1 cellular context compared by ENCODE assay signal in the genomic region with DNA sequence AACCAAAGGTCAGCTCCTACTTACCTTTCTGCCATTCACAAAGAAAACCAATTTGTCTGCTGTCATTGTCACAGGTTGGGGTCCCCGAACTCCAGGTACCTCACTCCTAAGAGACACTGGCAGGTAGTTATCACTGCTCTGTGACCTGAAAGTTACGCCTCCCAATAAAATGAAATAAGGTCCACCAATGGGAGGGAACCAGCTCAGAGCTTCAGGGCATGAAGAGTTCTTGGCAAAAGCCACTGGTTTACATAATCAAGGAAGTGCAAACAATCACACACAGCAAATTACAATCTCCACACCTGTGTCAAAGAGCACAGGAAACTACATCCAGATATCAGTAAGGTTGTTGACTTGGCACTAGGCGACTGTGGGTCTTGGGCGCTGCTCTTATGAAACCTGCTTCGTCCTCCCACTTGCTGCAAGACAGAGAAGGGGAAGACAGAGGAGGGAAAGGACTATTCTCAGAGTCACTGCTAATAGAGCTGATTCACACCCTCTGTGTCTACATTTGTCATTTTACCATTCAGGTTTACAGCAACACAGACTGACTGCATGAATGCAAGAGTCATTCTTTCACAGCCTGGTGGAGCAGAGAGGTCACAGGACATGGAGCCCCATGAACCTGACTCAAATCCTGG.
TF ChIP-seq lines count a peak whose summit lies in the region.

Gene XDH (minus strand): TSS at position 142 of the 641 bp plus-strand sequence. CDS start 76 bp downstream, at position 66.

TF ChIP-seq in GM23338, 12 proteins besides CTCF, POLR2A, EP300 and RAD21:
- TF ChIP-seq REST (IDR thresholded peaks at IDR 0.05; ENCODE audit: unreplicated experiment) = no peak
- no peak for TF ChIP-seq POLR2AphosphoS5 (IDR thresholded peaks at IDR 0.05; ENCODE audit: low read depth)
- TF ChIP-seq ZNF331 (CRISPR knock-in tag; IDR thresholded peaks at IDR 0.05; ENCODE audit: low read depth) = no peak
- TF ChIP-seq EZH2 (IDR thresholded peaks at IDR 0.05; ENCODE audit: low read depth, unreplicated experiment) = no peak
- no peak for TF ChIP-seq ETS1 (IDR thresholded peaks at IDR 0.05)
- TF ChIP-seq NANOG (IDR thresholded peaks at IDR 0.05; ENCODE audit: borderline replicate concordance) = no peak
- no peak for TF ChIP-seq STAT1 (IDR thresholded peaks at IDR 0.05; ENCODE audit: unreplicated experiment)
- no peak for TF ChIP-seq ZNF114 (CRISPR knock-in tag; IDR thresholded peaks at IDR 0.05)
- TF ChIP-seq, protein P1, sequence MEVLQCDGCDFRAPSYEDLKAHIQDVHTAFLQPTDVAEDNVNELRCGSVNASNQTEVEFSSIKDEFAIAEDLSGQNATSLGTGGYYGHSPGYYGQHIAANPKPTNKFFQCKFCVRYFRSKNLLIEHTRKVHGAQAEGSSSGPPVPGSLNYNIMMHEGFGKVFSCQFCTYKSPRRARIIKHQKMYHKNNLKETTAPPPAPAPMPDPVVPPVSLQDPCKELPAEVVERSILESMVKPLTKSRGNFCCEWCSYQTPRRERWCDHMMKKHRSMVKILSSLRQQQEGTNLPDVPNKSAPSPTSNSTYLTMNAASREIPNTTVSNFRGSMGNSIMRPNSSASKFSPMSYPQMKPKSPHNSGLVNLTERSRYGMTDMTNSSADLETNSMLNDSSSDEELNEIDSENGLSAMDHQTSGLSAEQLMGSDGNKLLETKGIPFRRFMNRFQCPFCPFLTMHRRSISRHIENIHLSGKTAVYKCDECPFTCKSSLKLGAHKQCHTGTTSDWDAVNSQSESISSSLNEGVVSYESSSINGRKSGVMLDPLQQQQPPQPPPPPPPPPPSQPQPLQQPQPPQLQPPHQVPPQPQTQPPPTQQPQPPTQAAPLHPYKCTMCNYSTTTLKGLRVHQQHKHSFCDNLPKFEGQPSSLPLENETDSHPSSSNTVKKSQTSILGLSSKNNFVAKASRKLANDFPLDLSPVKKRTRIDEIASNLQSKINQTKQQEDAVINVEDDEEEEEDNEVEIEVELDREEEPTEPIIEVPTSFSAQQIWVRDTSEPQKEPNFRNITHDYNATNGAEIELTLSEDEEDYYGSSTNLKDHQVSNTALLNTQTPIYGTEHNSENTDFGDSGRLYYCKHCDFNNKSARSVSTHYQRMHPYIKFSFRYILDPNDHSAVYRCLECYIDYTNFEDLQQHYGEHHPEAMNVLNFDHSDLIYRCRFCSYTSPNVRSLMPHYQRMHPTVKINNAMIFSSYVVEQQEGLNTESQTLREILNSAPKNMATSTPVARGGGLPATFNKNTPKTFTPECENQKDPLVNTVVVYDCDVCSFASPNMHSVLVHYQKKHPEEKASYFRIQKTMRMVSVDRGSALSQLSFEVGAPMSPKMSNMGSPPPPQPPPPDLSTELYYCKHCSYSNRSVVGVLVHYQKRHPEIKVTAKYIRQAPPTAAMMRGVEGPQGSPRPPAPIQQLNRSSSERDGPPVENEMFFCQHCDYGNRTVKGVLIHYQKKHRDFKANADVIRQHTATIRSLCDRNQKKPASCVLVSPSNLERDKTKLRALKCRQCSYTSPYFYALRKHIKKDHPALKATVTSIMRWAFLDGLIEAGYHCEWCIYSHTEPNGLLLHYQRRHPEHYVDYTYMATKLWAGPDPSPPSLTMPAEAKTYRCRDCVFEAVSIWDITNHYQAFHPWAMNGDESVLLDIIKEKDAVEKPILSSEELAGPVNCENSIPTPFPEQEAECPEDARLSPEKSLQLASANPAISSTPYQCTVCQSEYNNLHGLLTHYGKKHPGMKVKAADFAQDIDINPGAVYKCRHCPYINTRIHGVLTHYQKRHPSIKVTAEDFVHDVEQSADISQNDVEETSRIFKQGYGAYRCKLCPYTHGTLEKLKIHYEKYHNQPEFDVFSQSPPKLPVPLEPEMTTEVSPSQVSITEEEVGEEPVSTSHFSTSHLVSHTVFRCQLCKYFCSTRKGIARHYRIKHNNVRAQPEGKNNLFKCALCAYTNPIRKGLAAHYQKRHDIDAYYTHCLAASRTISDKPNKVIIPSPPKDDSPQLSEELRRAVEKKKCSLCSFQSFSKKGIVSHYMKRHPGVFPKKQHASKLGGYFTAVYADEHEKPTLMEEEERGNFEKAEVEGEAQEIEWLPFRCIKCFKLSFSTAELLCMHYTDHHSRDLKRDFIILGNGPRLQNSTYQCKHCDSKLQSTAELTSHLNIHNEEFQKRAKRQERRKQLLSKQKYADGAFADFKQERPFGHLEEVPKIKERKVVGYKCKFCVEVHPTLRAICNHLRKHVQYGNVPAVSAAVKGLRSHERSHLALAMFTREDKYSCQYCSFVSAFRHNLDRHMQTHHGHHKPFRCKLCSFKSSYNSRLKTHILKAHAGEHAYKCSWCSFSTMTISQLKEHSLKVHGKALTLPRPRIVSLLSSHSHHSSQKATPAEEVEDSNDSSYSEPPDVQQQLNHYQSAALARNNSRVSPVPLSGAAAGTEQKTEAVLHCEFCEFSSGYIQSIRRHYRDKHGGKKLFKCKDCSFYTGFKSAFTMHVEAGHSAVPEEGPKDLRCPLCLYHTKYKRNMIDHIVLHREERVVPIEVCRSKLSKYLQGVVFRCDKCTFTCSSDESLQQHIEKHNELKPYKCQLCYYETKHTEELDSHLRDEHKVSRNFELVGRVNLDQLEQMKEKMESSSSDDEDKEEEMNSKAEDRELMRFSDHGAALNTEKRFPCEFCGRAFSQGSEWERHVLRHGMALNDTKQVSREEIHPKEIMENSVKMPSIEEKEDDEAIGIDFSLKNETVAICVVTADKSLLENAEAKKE (CRISPR knock-in tag; IDR thresholded peaks at IDR 0.05) = no peak
- no peak for TF ChIP-seq JUNB (IDR thresholded peaks at IDR 0.05; ENCODE audit: unreplicated experiment)
- no peak for TF ChIP-seq CREB1 (CRISPR knock-in tag; IDR thresholded peaks at IDR 0.05; ENCODE audit: low read depth)
- TF ChIP-seq EZH2phosphoT487 (IDR thresholded peaks at IDR 0.05; ENCODE audit: unreplicated experiment) = no peak
